Comparison of ENCODE assay signal across 16 cellular contexts in genomic region chr10:31270954-31271353, GRCh38. TPM values are rescaled to one million over a fixed set of nuclear protein-coding genes. Genes with fewer than 3 reads are reported as not detected.
DNase-seq lines count a peak whose midpoint lies in the region; ATAC-seq and TF ChIP-seq lines count a peak whose summit lies in the region.
"Had no signal": no experiment of that assay in that cellular context is flagged by ENCODE, and none has a peak within 500 bp of the region (broad histone marks: within the 10 kb centered on the region; RNA-seq: fewer than 3 reads in every experiment).

No MANE protein-coding gene starts in this region.

- H3K27me3 Mint-ChIP-seq in activated CD4-positive, alpha-beta T cell treated with anti-CD3 and anti-CD28 coated beads, Interleukin-2, amount 10 ng/mL, durations not matched to agents 24 days and 14 days, result no peaks in the 10 kb centered on the region
- H3K27me3 Mint-ChIP-seq: CD4-positive, alpha-beta memory T cell had no signal

- no peak overlapping the region for H3K4me3 ChIP-seq in heart left ventricle
- no peak overlapping the region for H3K4me3 ChIP-seq in tibial artery
- H3K4me3 ChIP-seq: GM23338 had no signal

- H3K9me3 ChIP-seq in heart left ventricle, result peaks cover 0 to 17% (median 0%) of the 10 kb centered on the region in 12 donors
- H3K9me3 ChIP-seq in tibial artery, result no peaks in the 10 kb centered on the region

- H3K27ac ChIP-seq in heart left ventricle (no peak overlapping the region), tibial artery (peak overlapping the region; percentile 19 to 27)

- H3K9me3 Mint-ChIP-seq in activated CD4-positive, alpha-beta T cell treated with anti-CD3 and anti-CD28 coated beads, Interleukin-2, amount 10 ng/mL, durations not matched to agents 24 days and 14 days, result peaks cover 5% of the 10 kb centered on the region
- H3K9me3 Mint-ChIP-seq: GM23338 had no signal

- WGBS in heart left ventricle, 4 donors, result 84 to 97% (median 90%) methylated on average over 5 of the region's 5 CpGs

- TF ChIP-seq CTCF in heart left ventricle (IDR thresholded peaks at IDR 0.05) (no peak), tibial artery (IDR thresholded peaks at IDR 0.05) (no peak)

- peak; percentile 47 to 65 (median 50) for ATAC-seq in heart left ventricle
- peak; percentile 68 for ATAC-seq in left ventricle myocardium superior
- ATAC-seq: GM23338, HCT116 had no signal

- intact Hi-C loops in heart left ventricle (cut with DNase I), result no loop called here
- intact Hi-C loops in cardiac septum (cut with DNase I), result no loop called here
- intact Hi-C loops in left ventricle myocardium superior (cut with micrococcal nuclease), result no loop called here
- intact Hi-C loops in tibial artery (cut with DNase I; ENCODE audit: low total_unique reads), result no loop called here
- intact Hi-C loops in activated CD4-positive, alpha-beta T cell treated with anti-CD3 and anti-CD28 coated beads, Interleukin-2, amount 10 ng/mL, durations not matched to agents 24 days and 14 days (cut with micrococcal nuclease), result no loop called here

- TF ChIP-seq POLR2A in heart left ventricle (IDR thresholded peaks at IDR 0.05), result no peak

- H3K36me3 Mint-ChIP-seq in activated CD4-positive, alpha-beta T cell treated with anti-CD3 and anti-CD28 coated beads, Interleukin-2, amount 10 ng/mL, durations not matched to agents 24 days and 14 days (ENCODE audit: low read depth), result no peaks in the 10 kb centered on the region

- H3K4me1 ChIP-seq in heart left ventricle, result peaks cover 0 to 6% (median 0%) of the 10 kb centered on the region in 12 donors
- H3K4me1 ChIP-seq in tibial artery, result peaks cover 0 to 16% (median 0%) of the 10 kb centered on the region in 4 donors

- no peak overlapping the region for H3K27ac Mint-ChIP-seq in activated CD4-positive, alpha-beta T cell treated with anti-CD3 and anti-CD28 coated beads, Interleukin-2, amount 10 ng/mL, durations not matched to agents 24 days and 14 days
- H3K27ac Mint-ChIP-seq: CD4-positive, alpha-beta memory T cell; GM23338; H9 had no signal

- DNase-seq in heart left ventricle (no peak), cardiac septum (ENCODE audit: low spot score) (no peak), left ventricle myocardium superior (no peak), tibial artery (no peak), NCI-H2081 treated with DMSO at 0.1 percent for 48 hours (lab: John Stamatoyannopoulos, UW) (no peak)
- DNase-seq in activated CD4-positive, alpha-beta T cell treated with anti-CD3 and anti-CD28 coated beads, Interleukin-2, amount 10 ng/mL, durations not matched to agents 24 days and 14 days, result no peak
- DNase-seq: C1 segment of cervical spinal cord; Calu3; CD4-positive, alpha-beta memory T cell; COR-L47; DMS53; DMS79 treated with DMSO at 0.1 percent for 48 hours; GF-D8; H9 had no signal

- no peaks in the 10 kb centered on the region for H3K36me3 ChIP-seq in heart left ventricle
- H3K36me3 ChIP-seq in tibial artery, result no peaks in the 10 kb centered on the region

- no peak overlapping the region for H3K4me3 Mint-ChIP-seq in activated CD4-positive, alpha-beta T cell treated with anti-CD3 and anti-CD28 coated beads, Interleukin-2, amount 10 ng/mL, durations not matched to agents 24 days and 14 days
- H3K4me3 Mint-ChIP-seq: CD4-positive, alpha-beta memory T cell; GM23338; H9 had no signal

- H3K27me3 ChIP-seq in heart left ventricle (no peaks in the 10 kb centered on the region), tibial artery (no peaks in the 10 kb centered on the region)

- H3K4me1 Mint-ChIP-seq in activated CD4-positive, alpha-beta T cell treated with anti-CD3 and anti-CD28 coated beads, Interleukin-2, amount 10 ng/mL, durations not matched to agents 24 days and 14 days, result peaks cover 6% of the 10 kb centered on the region
- H3K4me1 Mint-ChIP-seq: CD4-positive, alpha-beta memory T cell; GM23338; H9 had no signal

RNA-seq across cellular contexts. Expression of gene ZEB1, which starts 48.1 kb away (rescaled TPM):
- 100 to 1,000 TPM in 3 of 9 donors, 10 to 100 TPM in 6; 74.0 to 135 (median 95.9) TPM for total RNA-seq in heart left ventricle
- 10 to 100 TPM; 15.4 to 19.4 TPM for polyA plus RNA-seq in heart left ventricle
- total RNA-seq in cardiac septum, result 149 TPM
- total RNA-seq in left ventricle myocardium superior, result 86.7 TPM
- total RNA-seq in activated CD4-positive, alpha-beta T cell treated with anti-CD3 and anti-CD28 coated beads, Interleukin-2, amount 10 ng/mL, durations not matched to agents 24 days and 14 days, result 71.9 and 79.0 TPM in 2 replicates

Comparison
In these comparisons a context has a peak if more than half of its experiments do, and no peak if none do; other contexts are left out.
1. H3K27ac ChIP-seq: peak in tibial artery (2 of 2); none in heart left ventricle (0 of 12).